In the genomic region with DNA sequence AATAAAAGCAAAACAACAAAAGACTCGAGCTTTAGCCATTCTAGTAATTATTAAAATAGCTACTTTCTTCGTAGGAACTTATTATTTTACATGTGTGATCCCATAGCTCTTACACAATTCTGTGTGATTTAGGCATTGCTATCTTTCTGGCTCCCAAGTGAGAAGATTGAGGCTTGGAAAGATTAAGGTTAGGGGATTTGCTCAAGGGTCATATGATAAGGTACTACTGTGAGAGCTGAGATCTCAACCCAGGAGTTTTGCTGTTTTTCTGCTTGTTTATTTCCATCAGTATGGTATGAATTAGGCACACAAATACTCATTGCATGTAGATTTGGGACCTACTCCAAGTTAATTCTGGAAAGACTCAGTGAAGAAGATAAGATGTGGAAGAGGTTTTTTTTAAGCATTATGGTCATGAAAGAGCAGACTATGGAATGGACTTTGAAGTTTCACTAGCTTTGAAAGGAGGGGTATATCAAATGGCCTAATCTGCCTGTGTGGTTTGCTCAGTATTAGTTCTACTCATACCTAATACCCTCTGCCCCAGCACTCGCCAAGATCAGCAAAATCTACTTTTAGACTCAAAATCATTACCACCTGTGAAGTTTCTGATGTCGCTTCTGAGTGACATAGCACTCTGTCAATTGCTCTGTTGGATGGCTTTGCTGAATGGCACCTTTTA, we compare ENCODE assay signal across 8 cellular contexts. TPM values are rescaled to one million over a fixed set of nuclear protein-coding genes. Genes with fewer than 3 reads are reported as not detected.
DNase-seq lines count a peak whose midpoint lies in the region; ATAC-seq and TF ChIP-seq lines count a peak whose summit lies in the region.

No MANE protein-coding gene starts in this region.

- H3K79me2 ChIP-seq in OCI-LY1 (ENCODE audit: insufficient read depth, low read length), result peaks cover 99% of the 10 kb centered on the region

- H3F3A ChIP-seq in OCI-LY1 (ENCODE audit: insufficient read depth, low read length), result 0 out of 2 replicates have a peak, but pooled peaks cover 6% of the 10 kb centered on the region

- ATAC-seq in GM18499 (IDR thresholded peaks at IDR 0.05; ENCODE audit: insufficient read depth, unreplicated experiment), result peak; percentile 60
- ATAC-seq in GM21786 (IDR thresholded peaks at IDR 0.05; ENCODE audit: unreplicated experiment), result peak; percentile 87
- ATAC-seq in left lung, result no peak

- H3K9me3 ChIP-seq in OCI-LY1 (ENCODE audit: low read length) (no peaks in the 10 kb centered on the region), left lung (no peaks in the 10 kb centered on the region)

- H3K36me3 ChIP-seq in OCI-LY1 (ENCODE audit: insufficient read depth, low read length) (peaks cover 18% of the 10 kb centered on the region; the same call in 1 of the 2 replicates), left lung (no peaks in the 10 kb centered on the region)

- H3K4me1 ChIP-seq in OCI-LY1 (ENCODE audit: insufficient read depth, low read length, severe bottlenecking), result peaks cover 98% of the 10 kb centered on the region
- H3K4me1 ChIP-seq in left lung, result peaks cover 58 to 90% of the 10 kb centered on the region in 2 donors

- H3K4me3 ChIP-seq in OCI-LY1 (ENCODE audit: low read depth, low read length, poor library complexity, severe bottlenecking) (peak overlapping the region; percentile 28), left lung (no peak overlapping the region)

- no peaks in the 10 kb centered on the region for H3K9me2 ChIP-seq in OCI-LY1 (ENCODE audit: low read depth, low read length)

- intact Hi-C loops in left lung (cut with DNase I), result no loop called here

- no peak overlapping the region for H2AFZ ChIP-seq in OCI-LY1 (ENCODE audit: low read length)

- no peak for DNase-seq in left lung
- no peak for DNase-seq in NCI-H69 (lab: John Stamatoyannopoulos, UW)
- no peak for DNase-seq in T-helper 9 cell
- no peak for DNase-seq in HuH-7 (ENCODE audit: low spot score)
- no peak for DNase-seq in NCI-H524 treated with DMSO at 0.1 percent for 48 hours (lab: John Stamatoyannopoulos, UW)

- H3K27me3 ChIP-seq in OCI-LY1 (ENCODE audit: insufficient read depth, low read length) (no peaks in the 10 kb centered on the region), left lung (no peaks in the 10 kb centered on the region)

- H3K9ac ChIP-seq in OCI-LY1 (ENCODE audit: low read length), result peak overlapping the region; percentile 19; the same call in 1 of the 2 replicates

- TF ChIP-seq CTCF in OCI-LY1 (IDR thresholded peaks at IDR 0.05; ENCODE audit: low read length) (no peak), left lung (IDR thresholded peaks at IDR 0.05) (no peak)

- H4K20me1 ChIP-seq in OCI-LY1 (ENCODE audit: insufficient read depth, low read length), result peaks cover 9% of the 10 kb centered on the region; the same call in 1 of the 2 replicates

- H3K27ac ChIP-seq in OCI-LY1 (ENCODE audit: low read depth, low read length, poor library complexity, severe bottlenecking) (peak overlapping the region; percentile 53), left lung (peak overlapping the region; percentile 1 to 8)

- H3K4me2 ChIP-seq in OCI-LY1 (ENCODE audit: low read length), result peak overlapping the region; percentile 50

RNA-seq across cellular contexts. Expression of gene MBNL1, which starts 12.4 kb away (rescaled TPM):
- total RNA-seq in left lung, result 100 to 1,000 TPM; 226 to 246 TPM
